8 cellular contexts compared by ENCODE assay signal in genomic region chr3:186931487-186932280, GRCh38. TPM values are rescaled to one million over a fixed set of nuclear protein-coding genes. Genes with fewer than 3 reads are reported as not detected.
A peak's percentile ranks its signal among the peaks of the same experiment; 100 is the strongest.
DNase-seq lines count a peak whose midpoint lies in the region; ATAC-seq and TF ChIP-seq lines count a peak whose summit lies in the region.

No MANE protein-coding gene starts in this region.

- peak overlapping the region; percentile 63 for H3K27ac ChIP-seq in duodenal mucosa (ENCODE audit: low read depth, low read length)
- peak overlapping the region; percentile 53 for H3K27ac ChIP-seq in mesenchymal stem cell (ENCODE audit: low read length, poor library complexity, severe bottlenecking)
- no peak overlapping the region for H3K27ac ChIP-seq in RWPE1

- no peak overlapping the region for H4K91ac ChIP-seq in mesenchymal stem cell (ENCODE audit: low read length)

- H3K9me3 ChIP-seq in duodenal mucosa (ENCODE audit: control insufficient read depth in 1 of 2, low read length in 2 of 2) (no peaks in the 10 kb centered on the region), mesenchymal stem cell (ENCODE audit: control insufficient read depth, low read length) (no peaks in the 10 kb centered on the region)

- H3K79me1 ChIP-seq in mesenchymal stem cell (replicated peaks; ENCODE audit: low read length, poor library complexity, severe bottlenecking): peaks cover 17% of the 10 kb centered on the region

- H2BK15ac ChIP-seq in mesenchymal stem cell (ENCODE audit: low read depth, poor library complexity, severe bottlenecking): no peak overlapping the region

- no peaks in the 10 kb centered on the region for H3K27me3 ChIP-seq in duodenal mucosa (ENCODE audit: control insufficient read depth in 1 of 2, insufficient read depth in 2 of 2, low read length in 2 of 2)
- H3K27me3 ChIP-seq in mesenchymal stem cell (ENCODE audit: control insufficient read depth in 1 of 2, insufficient read depth in 1 of 2, low read length in 2 of 2): peaks cover 0 to 34% of the 10 kb centered on the region in 2 experiments

- H3K4me1 ChIP-seq in duodenal mucosa (ENCODE audit: control insufficient read depth in 1 of 2, insufficient read depth in 2 of 2, low read length in 2 of 2): peaks cover 6 to 20% of the 10 kb centered on the region in 2 donors
- peaks cover 9% of the 10 kb centered on the region for H3K4me1 ChIP-seq in mesenchymal stem cell (ENCODE audit: control insufficient read depth, insufficient read depth, low read depth, low read length)

- H3K27me3 Mint-ChIP-seq in activated CD4-positive, alpha-beta T cell treated with anti-CD3 and anti-CD28 coated beads, Interleukin-2, amount 10 ng/mL, durations not matched to agents 7 days and 5 days: no peaks in the 10 kb centered on the region

- H3K4me3 Mint-ChIP-seq in activated CD4-positive, alpha-beta T cell treated with anti-CD3 and anti-CD28 coated beads, Interleukin-2, amount 10 ng/mL, durations not matched to agents 7 days and 5 days: peak overlapping the region; percentile 88

- no peak overlapping the region for H3K18ac ChIP-seq in mesenchymal stem cell (ENCODE audit: low read depth in 1 of 2, low read length in 2 of 2)

- H3K9ac ChIP-seq in duodenal mucosa (ENCODE audit: low read depth in 1 of 2, low read length in 2 of 2) (peak overlapping the region; percentile 58 to 61), mesenchymal stem cell (ENCODE audit: low read length) (peak overlapping the region; percentile 70)

- no peak overlapping the region for H2BK5ac ChIP-seq in mesenchymal stem cell (ENCODE audit: low read depth, low read length, poor library complexity, severe bottlenecking)

- WGBS in mesenchymal stem cell: 2% methylated on average over 35 of the region's 35 CpGs

- no peak overlapping the region for H2AFZ ChIP-seq in mesenchymal stem cell (ENCODE audit: low read depth, low read length)

- DNase-seq in CD1c-positive myeloid dendritic cell (ENCODE audit: extremely low spot score): peak; percentile 42
- no peak for DNase-seq in LNCaP clone FGC (ENCODE audit: low read depth)
- DNase-seq in activated CD4-positive, alpha-beta T cell treated with anti-CD3 and anti-CD28 coated beads, Interleukin-2, amount 10 ng/mL, durations not matched to agents 7 days and 5 days: peak; percentile 81
- DNase-seq in mesenchymal stem cell: peak; percentile 49
- DNase-seq in stimulated activated CD8-positive, alpha-beta memory T cell treated with anti-CD3 and anti-CD28 coated beads, Interleukin-4, amount 100 ng/mL, for 1 hour (ENCODE audit: low read depth in 2 of 2, low spot score in 1 of 2): peak; percentile 9 to 38
- DNase-seq in RWPE1 (ENCODE audit: low spot score): no peak

- H3K4me2 ChIP-seq in mesenchymal stem cell (ENCODE audit: low read length, poor library complexity, severe bottlenecking): peak overlapping the region; percentile 90

- no peak overlapping the region for H3K14ac ChIP-seq in mesenchymal stem cell (ENCODE audit: low read length in 2 of 2)

- H3K36me3 Mint-ChIP-seq in activated CD4-positive, alpha-beta T cell treated with anti-CD3 and anti-CD28 coated beads, Interleukin-2, amount 10 ng/mL, durations not matched to agents 7 days and 5 days (ENCODE audit: low read depth): peaks cover 40% of the 10 kb centered on the region

- H2AK5ac ChIP-seq in mesenchymal stem cell (ENCODE audit: low read length, severe bottlenecking): no peak overlapping the region

- POLR2A ChIA-PET in activated CD4-positive, alpha-beta T cell treated with anti-CD3 and anti-CD28 coated beads, Interleukin-2, amount 10 ng/mL, durations not matched to agents 7 days and 5 days (lab: Charles Lee): interaction anchor here (0.7 to 2.2 kb wide), 5 partner anchors 22 to 147 kb away, joined by 3 to 10 read pairs (median 4); no protein-coding TSS in a partner anchor
- POLR2A ChIA-PET in RWPE1 (lab: Yijun Ruan, JAX; ENCODE audit: low non-redundant PET): interaction anchor here (0.6 kb wide), 1 partner anchor 57 kb away, joined by 3 read pairs; no protein-coding TSS in a partner anchor

- peak; percentile 40 for ATAC-seq in GM21423 (IDR thresholded peaks at IDR 0.05; ENCODE audit: unreplicated experiment)

- H3K4ac ChIP-seq in mesenchymal stem cell (ENCODE audit: low read depth in 1 of 2, low read length in 2 of 2): no peak overlapping the region

- H3K4me3 ChIP-seq in LNCaP clone FGC (ENCODE audit: low read depth, low read length) (peak overlapping the region; percentile 55), duodenal mucosa (ENCODE audit: low read depth in 1 of 2, low read length in 2 of 2) (peak overlapping the region; percentile 76 to 95), mesenchymal stem cell (ENCODE audit: insufficient read depth in 1 of 2, low read depth in 1 of 2, low read length in 2 of 2) (peak overlapping the region; percentile 81 to 82)

- H3K9me3 Mint-ChIP-seq in activated CD4-positive, alpha-beta T cell treated with anti-CD3 and anti-CD28 coated beads, Interleukin-2, amount 10 ng/mL, durations not matched to agents 7 days and 5 days: peaks cover 6% of the 10 kb centered on the region

- peaks cover 41% of the 10 kb centered on the region for H3K4me1 Mint-ChIP-seq in activated CD4-positive, alpha-beta T cell treated with anti-CD3 and anti-CD28 coated beads, Interleukin-2, amount 10 ng/mL, durations not matched to agents 7 days and 5 days

- no peak overlapping the region for H2BK120ac ChIP-seq in mesenchymal stem cell (ENCODE audit: low read depth, low read length)

- H3K27ac Mint-ChIP-seq in activated CD4-positive, alpha-beta T cell treated with anti-CD3 and anti-CD28 coated beads, Interleukin-2, amount 10 ng/mL, durations not matched to agents 7 days and 5 days: peak overlapping the region; percentile 94

- TF ChIP-seq CTCF in LNCaP clone FGC (IDR thresholded peaks at IDR 0.05; ENCODE audit: control insufficient read depth, extremely low read depth, insufficient read depth) (no peak), RWPE1 (conservative IDR thresholded peaks at IDR 0.05; ENCODE audit: low read depth) (no peak)

- H3K36me3 ChIP-seq in duodenal mucosa (ENCODE audit: control insufficient read depth in 1 of 2, insufficient read depth in 2 of 2, low read length in 2 of 2) (no peaks in the 10 kb centered on the region), mesenchymal stem cell (ENCODE audit: control insufficient read depth in 1 of 2, insufficient read depth in 2 of 2, low read depth in 1 of 2, low read length in 2 of 2) (no peaks in the 10 kb centered on the region)

- H2BK12ac ChIP-seq in mesenchymal stem cell (ENCODE audit: low read length in 2 of 2): no peak overlapping the region

- H4K8ac ChIP-seq in mesenchymal stem cell (ENCODE audit: low read length): no peak overlapping the region

- CTCF ChIA-PET in activated CD4-positive, alpha-beta T cell treated with anti-CD3 and anti-CD28 coated beads, Interleukin-2, amount 10 ng/mL, durations not matched to agents 7 days and 5 days (lab: Charles Lee): interaction anchor here (0.6 to 2.7 kb wide), 18 partner anchors 10 to 219 kb away, joined by 3 to 10 read pairs (median 4); no protein-coding TSS in a partner anchor
- CTCF ChIA-PET in RWPE1 (lab: Yijun Ruan, JAX): interaction anchor here (0.6 to 1.0 kb wide), 5 partner anchors 11 to 1584 kb away, joined by 3 to 5 read pairs (median 4); no protein-coding TSS in a partner anchor

- no peak overlapping the region for H3K23ac ChIP-seq in mesenchymal stem cell (ENCODE audit: low read length in 2 of 2)

RNA-seq across cellular contexts. Expression of gene ST6GAL1, which starts 1.4 kb away (rescaled TPM):
- 100 to 1,000 TPM; 145 to 183 TPM for total RNA-seq in activated CD4-positive, alpha-beta T cell treated with anti-CD3 and anti-CD28 coated beads, Interleukin-2, amount 10 ng/mL, durations not matched to agents 7 days and 5 days
- 1.7 TPM for polyA plus RNA-seq in mesenchymal stem cell (2013, experiment 1 of 2)
- 1.7 TPM for polyA plus RNA-seq in mesenchymal stem cell (2013, experiment 2 of 2)

Comparison
In these comparisons a context has a peak if more than half of its experiments do, and no peak if none do; other contexts are left out.
1. DNase-seq: peak in CD1c-positive myeloid dendritic cell (single experiment), activated CD4-positive, alpha-beta T cell treated with anti-CD3 and anti-CD28 coated beads, Interleukin-2, amount 10 ng/mL, durations not matched to agents 7 days and 5 days (single experiment), mesenchymal stem cell (single experiment) and stimulated activated CD8-positive, alpha-beta memory T cell treated with anti-CD3 and anti-CD28 coated beads, Interleukin-4, amount 100 ng/mL, for 1 hour (2 of 2); none in LNCaP clone FGC (single experiment) and RWPE1 (single experiment).
2. Peak in every context shown above with its lines, with median percentiles within 50 percentile points of each other: H3K4me3 ChIP-seq.